In genomic region chr4:16868674-16869073, GRCh38 we compare ENCODE assay signal across 3 cellular contexts.
TF ChIP-seq lines count a peak whose summit lies in the region.

No MANE protein-coding gene starts in this region.

TF ChIP-seq in HepG2, 621 proteins besides CTCF, POLR2A, EP300 and RAD21 (continues in another document):
- no peak for TF ChIP-seq IRF9 (CRISPR knock-in tag; IDR thresholded peaks at IDR 0.05; ENCODE audit: borderline replicate concordance)
- no peak for TF ChIP-seq UBTF (CRISPR knock-in tag; IDR thresholded peaks at IDR 0.05)
- no peak for TF ChIP-seq RBAK (CRISPR knock-in tag; IDR thresholded peaks at IDR 0.05)
- TF ChIP-seq ZNF816 (CRISPR knock-in tag; IDR thresholded peaks at IDR 0.05; ENCODE audit: borderline replicate concordance) = no peak
- no peak for TF ChIP-seq ASH2L (IDR thresholded peaks at IDR 0.05; ENCODE audit: insufficient read length, low read depth, low read length)
- no peak for TF ChIP-seq ZNF572 (CRISPR knock-in tag; IDR thresholded peaks at IDR 0.05)
- no peak for TF ChIP-seq ZBTB25 (CRISPR knock-in tag; IDR thresholded peaks at IDR 0.05)
- no peak for TF ChIP-seq ZSCAN29 (CRISPR knock-in tag; conservative IDR thresholded peaks at IDR 0.05)
- peak; percentile 34; the same call in 1 of the 2 replicates for TF ChIP-seq ATF7 (IDR thresholded peaks at IDR 0.05)
- TF ChIP-seq ATF7 (CRISPR knock-in tag; IDR thresholded peaks at IDR 0.05) = no peak
- no peak for TF ChIP-seq ZBTB39 (CRISPR knock-in tag; IDR thresholded peaks at IDR 0.05)
- TF ChIP-seq CREB1 (IDR thresholded peaks at IDR 0.05) = peak; percentile 94
- TF ChIP-seq CREB1 (CRISPR knock-in tag; IDR thresholded peaks at IDR 0.05) = no peak
- no peak for TF ChIP-seq TBX2 (CRISPR knock-in tag; IDR thresholded peaks at IDR 0.05; ENCODE audit: borderline replicate concordance)

TF ChIP-seq in HEK293, 187 proteins besides CTCF, POLR2A, EP300 and RAD21:
- TF ChIP-seq ZNF354C (tag by site-specific recombination; IDR thresholded peaks at IDR 0.05; ENCODE audit: borderline replicate concordance, low read depth) (no peak), ZNF510 (tag by site-specific recombination; IDR thresholded peaks at IDR 0.05; ENCODE audit: insufficient replicate concordance) (no peak), ZNF513 (tag by site-specific recombination; IDR thresholded peaks at IDR 0.05) (peak; percentile 48; the same call in 1 of the 2 replicates)

TF ChIP-seq in H1, 55 proteins besides CTCF, POLR2A, EP300 and RAD21:
- no peak for TF ChIP-seq BCL11A (IDR thresholded peaks at IDR 0.05; ENCODE audit: low read depth in 2 of 2, low read length in 2 of 2)
- TF ChIP-seq TBP (IDR thresholded peaks at IDR 0.05; ENCODE audit: low read depth, low read length) = no peak
- TF ChIP-seq ATF3 (IDR thresholded peaks at IDR 0.05; ENCODE audit: insufficient read depth, low read depth, low read length) = no peak
- TF ChIP-seq HDAC6 (IDR thresholded peaks at IDR 0.05; ENCODE audit: low read depth, low read length) = no peak
- TF ChIP-seq ASH2L (IDR thresholded peaks at IDR 0.05; ENCODE audit: low read length) = no peak
- no peak for TF ChIP-seq CTBP2 (IDR thresholded peaks at IDR 0.05; ENCODE audit: borderline replicate concordance, insufficient read depth, insufficient read length, low read length)
- TF ChIP-seq NRF1 (IDR thresholded peaks at IDR 0.05; ENCODE audit: low read depth, low read length) = no peak
- no peak for TF ChIP-seq SP4 (IDR thresholded peaks at IDR 0.05; ENCODE audit: low read length)
- TF ChIP-seq BRCA1 (IDR thresholded peaks at IDR 0.05; ENCODE audit: low read depth, low read length) = no peak
- TF ChIP-seq CHD1 (IDR thresholded peaks at IDR 0.05; ENCODE audit: low read depth, low read length) = no peak
